Comparison of ENCODE assay signal across 8 cellular contexts in the genomic region with DNA sequence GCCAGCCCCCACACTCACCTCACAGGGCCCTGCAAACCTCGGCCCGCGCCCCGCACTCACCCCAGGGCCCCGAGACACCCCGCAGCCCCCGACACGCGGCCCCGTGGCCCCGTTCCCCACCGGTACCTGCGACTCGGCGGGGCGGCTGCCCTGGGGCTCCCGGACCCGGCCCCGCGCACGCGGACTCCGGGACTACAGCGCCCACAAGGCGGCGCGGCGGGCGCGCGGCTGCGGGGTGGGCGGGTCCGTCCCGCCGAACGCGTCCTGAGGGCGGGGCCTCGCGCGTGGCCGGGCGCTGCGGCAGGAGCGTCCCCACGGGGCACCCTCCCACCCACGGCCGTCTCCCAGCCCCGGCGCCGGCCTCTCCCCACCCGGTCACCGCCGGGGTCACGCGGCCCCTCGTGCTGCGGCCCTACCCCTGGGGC. TPM values are rescaled to one million over a fixed set of nuclear protein-coding genes. Genes with fewer than 3 reads are reported as not detected.
A peak's percentile ranks its signal among the peaks of the same experiment; 100 is the strongest.
DNase-seq lines count a peak whose midpoint lies in the region; ATAC-seq, FAIRE-seq and TF ChIP-seq lines count a peak whose summit lies in the region.

Gene SLC19A1, minus strand, starts transcription at position 199 of the 425 bp plus-strand sequence. CDS start 4,481 bp downstream, outside the sequence.

- no peaks in the 10 kb centered on the region for H3K36me3 ChIP-seq in neuron (ENCODE audit: insufficient read depth, low read length)
- H3K36me3 ChIP-seq in testis (ENCODE audit: low read depth, missing control alignments), result no peaks in the 10 kb centered on the region

- H3K4me3 ChIP-seq in neuron (ENCODE audit: low read length), result peak within 1 kb of the TSS; percentile 66
- H3K4me3 ChIP-seq in testis, result peak within 1 kb of the TSS; percentile 67

- peaks cover 7% of the 10 kb centered on the region for H3K4me1 ChIP-seq in neuron (ENCODE audit: insufficient read depth, low read length)
- peaks cover 16% of the 10 kb centered on the region for H3K4me1 ChIP-seq in testis

- ATAC-seq in GM18498 (IDR thresholded peaks at IDR 0.05; ENCODE audit: unreplicated experiment) (peak; percentile 71), HG03159 (IDR thresholded peaks at IDR 0.05; ENCODE audit: unreplicated experiment) (peak; percentile 67)

- 2% methylated on average over 40 of the region's 59 CpGs; no CpG with 5 or more reads in 1 of the 2 donors for WGBS in testis, 2 donors

- H2AFZ ChIP-seq in neuron (ENCODE audit: low read depth, low read length), result peak within 1 kb of the TSS; percentile 69

- H3K27ac ChIP-seq in testis, result peak within 1 kb of the TSS; percentile 8 to 71

- peak; percentile 20 to 63 (median 31) for TF ChIP-seq CTCF in testis (IDR thresholded peaks at IDR 0.05)

- H3K9me3 ChIP-seq in neuron (ENCODE audit: low read length), result no peaks in the 10 kb centered on the region
- no peaks in the 10 kb centered on the region for H3K9me3 ChIP-seq in testis

- intact Hi-C loops in testis (cut with DNase I; ENCODE audit: low total_unique reads), result no loop called here

- H3K27me3 ChIP-seq in neuron (ENCODE audit: insufficient read depth, low read length) (no peaks in the 10 kb centered on the region), testis (no peaks in the 10 kb centered on the region)

- FAIRE-seq in frontal cortex (lab: Jason Lieb, UNC), result no peak

- no peak for TF ChIP-seq POLR2A in testis (IDR thresholded peaks at IDR 0.05)

- DNase-seq in A172 (ENCODE audit: low spot score) (no peak), RPMI7951 (ENCODE audit: low read depth) (peak; percentile 46), frontal cortex (ENCODE audit: low spot score in 2 of 2) (peak; percentile 96 to 97), testis (peak; percentile 67)
- peak; percentile 66 for DNase-seq in activated effector memory CD4-positive, alpha-beta T cell treated with Interleukin-2 at 50 U/mL for 16 hours

RNA-seq across cellular contexts. Expression of gene SLC19A1, which starts in this region (rescaled TPM):
- total RNA-seq in A172 (2014; rRNA removed; shearing (Covaris generic)), result 21.2 and 22.3 TPM in 2 replicates
- total RNA-seq in RPMI7951 (2014; rRNA removed; shearing (Covaris generic)), result 7.4 and 8.3 TPM in 2 replicates
- total RNA-seq in frontal cortex, result 9.0 TPM
- total RNA-seq in testis, result 10 to 100 TPM; 15.7 to 17.4 TPM
- polyA plus RNA-seq in testis (ENCODE audit: insufficient read depth, low read depth, low replicate concordance), result 5.5 TPM
